ENCODE assay signal across 9 cellular contexts in the genomic region with DNA sequence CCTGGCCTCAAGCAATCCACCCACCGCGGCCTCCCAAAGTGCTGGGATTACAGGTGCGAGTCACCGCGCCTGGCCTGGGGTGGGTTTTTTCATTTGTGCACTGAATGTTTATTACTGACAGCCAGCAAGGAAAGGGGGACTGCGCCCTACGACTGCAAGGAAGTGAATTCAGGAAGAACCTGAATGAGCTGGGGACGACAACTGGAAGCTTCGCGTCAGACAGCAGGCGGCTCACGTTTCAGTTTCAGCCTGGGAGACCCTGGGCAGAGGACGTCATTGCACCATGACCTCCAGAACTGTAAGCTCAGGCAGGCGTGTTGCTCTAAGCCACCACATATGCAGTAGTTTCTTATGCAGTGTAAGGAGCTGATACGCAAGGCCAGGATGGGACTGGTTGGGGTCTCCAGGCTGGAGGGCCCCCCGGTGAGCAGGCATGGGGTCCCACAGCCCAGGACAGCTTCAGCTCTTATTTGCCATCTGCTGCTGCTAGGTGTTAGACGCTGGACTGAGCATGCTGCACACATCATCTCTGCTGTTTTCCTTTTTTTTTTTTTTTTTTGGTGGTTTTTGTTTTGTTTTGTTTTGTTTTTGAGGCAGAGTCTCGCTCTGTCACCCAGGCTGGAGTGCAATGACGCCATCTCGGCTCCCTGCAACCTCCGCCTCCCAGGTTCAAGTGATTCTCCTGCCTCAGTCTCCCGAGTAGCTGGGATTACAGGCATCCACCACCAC.
DNase-seq lines count a peak whose midpoint lies in the region; ATAC-seq and TF ChIP-seq lines count a peak whose summit lies in the region.
"Had no signal": no experiment of that assay in that cellular context is flagged by ENCODE, and none has a peak within 500 bp of the region (broad histone marks: within the 10 kb centered on the region; RNA-seq: fewer than 3 reads in every experiment).

No MANE protein-coding gene starts in this region.

- no peak overlapping the region for H2AFZ ChIP-seq in mammary epithelial cell (ENCODE audit: low read depth, low read length)

- H3K36me3 ChIP-seq in mammary epithelial cell (ENCODE audit: insufficient read depth, low read length) (no peaks in the 10 kb centered on the region), muscle layer of duodenum (ENCODE audit: control insufficient read depth in 1 of 2, insufficient read depth in 2 of 2, low read length in 2 of 2) (peaks cover 0 to 4% of the 10 kb centered on the region in 2 donors)

- 91% methylated on average over 19 of the region's 22 CpGs for WGBS in mammary epithelial cell (ENCODE audit: low coverage, missing lambda C conversion rate)

- ATAC-seq in HG03457 (IDR thresholded peaks at IDR 0.05; ENCODE audit: unreplicated experiment), result no peak
- no peak for ATAC-seq in HG03342 (IDR thresholded peaks at IDR 0.05; ENCODE audit: unreplicated experiment)

- H3K27me3 Mint-ChIP-seq in MCF 10A (ENCODE audit: insufficient read depth, unreplicated experiment), result no peaks in the 10 kb centered on the region

- H3K9me3 Mint-ChIP-seq in MCF 10A (ENCODE audit: unreplicated experiment), result no peaks in the 10 kb centered on the region

- H3K4me3 Mint-ChIP-seq in MCF 10A (ENCODE audit: unreplicated experiment), result peak overlapping the region; percentile 61

- dilution Hi-C loops in mammary epithelial cell (cut with HindIII; ENCODE audit: low sequenced_read_pairs), result no loop called here

- peak overlapping the region; percentile 85 for H3K27ac Mint-ChIP-seq in MCF 10A (ENCODE audit: low read depth, unreplicated experiment)

- in situ Hi-C loops in mammary epithelial cell (cut with MboI; ENCODE audit: low sequenced_read_pairs in 2 of 2), result loop anchor here in 1 of 2 donors (10.0 kb wide), 1 partner anchor 68 kb away; a partner anchor contains a TSS

- H3K27ac ChIP-seq in mammary epithelial cell (ENCODE audit: insufficient read depth, low read depth, low read length) (no peak overlapping the region), muscle layer of duodenum (ENCODE audit: low read length) (peak overlapping the region; percentile 74)

- H3K4me1 Mint-ChIP-seq in MCF 10A (ENCODE audit: insufficient read depth, unreplicated experiment), result peaks cover 21% of the 10 kb centered on the region

- TF ChIP-seq CTCF in MCF 10A (IDR thresholded peaks at IDR 0.05; ENCODE audit: unreplicated experiment) (no peak), mammary epithelial cell (conservative IDR thresholded peaks at IDR 0.05 in 1 of 2, IDR thresholded peaks at IDR 0.05 in 1 of 2; ENCODE audit: extremely low read depth in 1 of 2, insufficient read depth in 1 of 2, low read depth in 1 of 2, low read length in 2 of 2) (no peak), choroid plexus epithelial cell (conservative IDR thresholded peaks at IDR 0.05; ENCODE audit: low read depth, low read length) (no peak)

- CTCF ChIA-PET in MCF 10A (lab: Yijun Ruan, JAX), result interaction anchor here (0.6 to 5.7 kb wide), 13 partner anchors 14 to 215 kb away, joined by 3 to 62 read pairs (median 4); a partner anchor contains a TSS
- CTCF ChIA-PET in mammary epithelial cell (lab: Charles Lee; ENCODE audit: low non-redundant PET), result interaction anchor here (0.9 kb wide), 1 partner anchor 64 kb away, joined by 3 read pairs; no protein-coding TSS in a partner anchor

- no peaks in the 10 kb centered on the region for H3K9me3 ChIP-seq in mammary epithelial cell (replicated peaks; ENCODE audit: insufficient read depth, low read length)
- no peaks in the 10 kb centered on the region for H3K9me3 ChIP-seq in muscle layer of duodenum (ENCODE audit: control insufficient read depth in 1 of 2, low read length in 2 of 2)

- no peaks in the 10 kb centered on the region for H4K20me1 ChIP-seq in mammary epithelial cell (ENCODE audit: insufficient read depth, low read length)

- peaks cover 7% of the 10 kb centered on the region for H3K36me3 Mint-ChIP-seq in MCF 10A (ENCODE audit: insufficient read depth, unreplicated experiment)

- H3K4me1 ChIP-seq in mammary epithelial cell (ENCODE audit: insufficient read depth, low read length) (peaks cover 36% of the 10 kb centered on the region), muscle layer of duodenum (ENCODE audit: control insufficient read depth in 1 of 2, insufficient read depth in 2 of 2, low read length in 2 of 2) (peaks cover 13 to 38% of the 10 kb centered on the region in 2 donors)

- no peak overlapping the region for H3K9ac ChIP-seq in mammary epithelial cell (ENCODE audit: insufficient read depth, low read length)

- BruUV-seq in MCF 10A (replicated peaks; lab: Mats Ljungman, UMichigan) (no TSS peak), mammary epithelial cell (replicated peaks; lab: Mats Ljungman, UMichigan) (no TSS peak)

- H3K27me3 ChIP-seq in mammary epithelial cell (ENCODE audit: insufficient read depth, low read length), result no peaks in the 10 kb centered on the region
- H3K27me3 ChIP-seq in muscle layer of duodenum (ENCODE audit: low read depth, low read length), result no peaks in the 10 kb centered on the region

- intact Hi-C loops in MCF 10A (cut with micrococcal nuclease) (loop anchor here (1.0 kb wide), 2 partner anchors 37 to 64 kb away; no protein-coding TSS in a partner anchor), mammary epithelial cell (cut with micrococcal nuclease) (loop anchor here (1.0 to 10.0 kb wide), 5 partner anchors 37 to 798 kb away; a partner anchor contains a TSS)

- POLR2A ChIA-PET in MCF 10A (lab: Yijun Ruan, JAX), result interaction anchor here (0.7 to 6.8 kb wide), 12 partner anchors 9 to 79 kb away, joined by 3 to 190 read pairs (median 4); a partner anchor contains a TSS

- no peaks in the 10 kb centered on the region for H3K79me2 ChIP-seq in mammary epithelial cell (ENCODE audit: insufficient read depth, low read length)

- no peak overlapping the region for H3K4me3 ChIP-seq in mammary epithelial cell (replicated peaks in 1 of 3; ENCODE audit: insufficient read depth in 1 of 3, low read depth in 2 of 3, low read length in 3 of 3)
- H3K4me3 ChIP-seq in choroid plexus epithelial cell (ENCODE audit: low read depth, low read length), result no peak overlapping the region
- H3K4me3 ChIP-seq in muscle layer of duodenum (ENCODE audit: low read depth in 1 of 2, low read length in 2 of 2), result no peak overlapping the region

- H3K4me2 ChIP-seq in mammary epithelial cell (ENCODE audit: insufficient read depth, low read depth, low read length), result no peak overlapping the region

- peak; percentile 39 for DNase-seq in MCF 10A (ENCODE audit: unreplicated experiment)
- DNase-seq in mammary epithelial cell, result no peak
- peak; percentile 88 for DNase-seq in choroid plexus epithelial cell (ENCODE audit: low read depth)
- no peak for DNase-seq in 8988T
- DNase-seq in OCI-M1 (lab: John Stamatoyannopoulos, UW), result no peak
- DNase-seq: NCI-H82 had no signal

Comparison
In these comparisons a context has a peak if more than half of its experiments do, and no peak if none do; other contexts are left out.
1. DNase-seq: peak in MCF 10A (single experiment) and choroid plexus epithelial cell (single experiment); none in mammary epithelial cell (single experiment), 8988T (single experiment) and OCI-M1 (single experiment).